ENCODE assay signal across 20 cellular contexts in the genomic region with DNA sequence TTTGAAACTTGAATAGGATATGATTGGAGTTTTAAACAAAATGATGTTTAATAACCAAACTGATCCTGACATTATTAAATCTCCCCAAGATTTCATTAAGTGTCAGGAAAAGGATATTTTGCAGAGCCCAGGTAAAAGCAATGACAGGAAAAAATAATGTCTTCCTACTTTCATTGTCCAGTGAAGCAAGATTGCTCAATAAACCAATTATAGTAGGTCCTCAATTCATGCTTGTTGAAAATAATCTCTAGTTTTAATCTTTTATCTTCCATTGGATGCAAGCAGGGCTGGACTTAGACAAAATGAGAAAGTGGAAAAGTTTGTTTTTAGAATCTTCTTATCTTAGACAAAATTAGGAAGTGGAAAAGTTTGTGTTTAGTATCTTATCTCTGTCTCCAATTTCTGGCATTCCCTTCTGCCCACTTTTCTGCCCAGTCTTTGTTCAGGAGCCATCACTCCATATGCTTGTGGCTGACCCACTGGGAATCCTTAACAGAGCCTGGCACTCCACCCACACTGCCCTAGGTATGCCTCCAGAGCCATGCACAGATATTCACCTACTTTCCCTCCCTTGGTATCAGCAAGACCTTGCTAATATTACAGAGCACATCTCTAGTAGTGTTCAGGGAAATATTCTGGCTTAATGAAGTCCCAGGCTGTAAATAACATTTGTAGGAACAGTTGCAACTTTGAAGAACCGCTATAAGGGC.
"Had no signal": no experiment of that assay in that cellular context is flagged by ENCODE, and none has a peak within 500 bp of the region (broad histone marks: within the 10 kb centered on the region; RNA-seq: fewer than 3 reads in every experiment).

No MANE protein-coding gene starts in this region.

- H3K4me3 ChIP-seq: breast epithelium, mucosa of descending colon, psoas muscle, upper lobe of right lung had no signal

- H3K36me3 ChIP-seq: breast epithelium, upper lobe of right lung had no signal

- H3K36me3 Mint-ChIP-seq: activated naive CD8-positive, alpha-beta T cell treated with anti-CD3 and anti-CD28 coated beads for 36 hours; immature natural killer cell; naive thymus-derived CD8-positive, alpha-beta T cell had no signal

- H3K4me1 ChIP-seq: breast epithelium, psoas muscle had no signal

- H3K9me3 Mint-ChIP-seq: activated naive CD8-positive, alpha-beta T cell treated with anti-CD3 and anti-CD28 coated beads for 36 hours; activated T-cell treated with anti-CD3 and anti-CD28 coated beads, Interleukin-2, amount 50 U/mL, for 4 hours; endodermal cell; immature natural killer cell; naive thymus-derived CD8-positive, alpha-beta T cell; stimulated activated naive CD8-positive, alpha-beta T cell treated with anti-CD3 and anti-CD28 coated beads, Interleukin-15, Interleukin-2, amounts not matched to agents 100 ng/mL and 50 ng/mL, for 24 hours; T-helper 1 cell treated with Interleukin-12 subunit alpha and Interleukin-12 subunit beta and Interleukin-4 antibody, amounts not matched to agents 30 μg/mL and 1 μg/mL, for 36 hours had no signal

- H3K4me3 Mint-ChIP-seq: activated naive CD8-positive, alpha-beta T cell treated with anti-CD3 and anti-CD28 coated beads for 36 hours; activated T-cell treated with anti-CD3 and anti-CD28 coated beads, Interleukin-2, amount 50 U/mL, for 4 hours; endodermal cell; immature natural killer cell; naive thymus-derived CD8-positive, alpha-beta T cell; stimulated activated naive CD8-positive, alpha-beta T cell treated with anti-CD3 and anti-CD28 coated beads, Interleukin-15, Interleukin-2, amounts not matched to agents 100 ng/mL and 50 ng/mL, for 24 hours; T-helper 1 cell treated with Interleukin-12 subunit alpha and Interleukin-12 subunit beta and Interleukin-4 antibody, amounts not matched to agents 30 μg/mL and 1 μg/mL, for 36 hours had no signal

- FAIRE-seq: TTC549 had no signal

- DNase-seq: activated CD4-positive, alpha-beta T cell treated with anti-CD3 and anti-CD28 coated beads, Interleukin-2, amount 50 U/mL, for 4 hours; activated effector memory CD4-positive, alpha-beta T cell treated with anti-CD3 and anti-CD28 coated beads, Interleukin-2, amount 50 U/mL, for 16 hours; activated naive CD8-positive, alpha-beta T cell treated with anti-CD3 and anti-CD28 coated beads for 36 hours; activated T-cell treated with anti-CD3 and anti-CD28 coated beads, Interleukin-2, amount 50 U/mL, for 4 hours; anterior cingulate cortex; dermis blood vessel endothelial cell; endodermal cell; immature natural killer cell; left cardiac atrium; mucosa of descending colon; naive thymus-derived CD8-positive, alpha-beta T cell; nucleus accumbens; psoas muscle; stimulated activated CD4-positive, alpha-beta T cell treated with anti-CD3 and anti-CD28 coated beads, Interleukin-2, amount 100 ng/mL, for 48 hours; upper lobe of right lung had no signal

- ATAC-seq: activated CD4-positive, CD25-positive, alpha-beta regulatory T cell treated with anti-CD3 and anti-CD28 coated beads, Interleukin-2, amount 50 U/mL, for 24 hours; activated T-cell treated with anti-CD3 and anti-CD28 coated beads, Interleukin-2, amount 50 U/mL, for 4 hours; left cardiac atrium; mucosa of descending colon; naive thymus-derived CD8-positive, alpha-beta T cell; psoas muscle; upper lobe of right lung had no signal

- H3K4me1 Mint-ChIP-seq: endodermal cell had no signal

- H3K9me3 ChIP-seq: breast epithelium, mucosa of descending colon, psoas muscle, upper lobe of right lung had no signal

- H3K27ac Mint-ChIP-seq: activated naive CD8-positive, alpha-beta T cell treated with anti-CD3 and anti-CD28 coated beads for 36 hours; endodermal cell; immature natural killer cell; naive thymus-derived CD8-positive, alpha-beta T cell; stimulated activated naive CD8-positive, alpha-beta T cell treated with anti-CD3 and anti-CD28 coated beads, Interleukin-15, Interleukin-2, amounts not matched to agents 100 ng/mL and 50 ng/mL, for 24 hours; T-helper 1 cell treated with Interleukin-12 subunit alpha and Interleukin-12 subunit beta and Interleukin-4 antibody, amounts not matched to agents 30 μg/mL and 1 μg/mL, for 36 hours had no signal

- H3K27me3 ChIP-seq: breast epithelium, upper lobe of right lung had no signal

- H3K27ac ChIP-seq: breast epithelium, psoas muscle, upper lobe of right lung had no signal
